Comparison of ENCODE assay signal across 2 cellular contexts in genomic region chr5:172622091-172623046, GRCh38.
A peak's percentile ranks its signal among the peaks of the same experiment; 100 is the strongest.
TF ChIP-seq lines count a peak whose summit lies in the region.

No MANE protein-coding gene starts in this region.

TF ChIP-seq in GM23338, 12 proteins besides CTCF, POLR2A, EP300 and RAD21:
- TF ChIP-seq, protein P1, sequence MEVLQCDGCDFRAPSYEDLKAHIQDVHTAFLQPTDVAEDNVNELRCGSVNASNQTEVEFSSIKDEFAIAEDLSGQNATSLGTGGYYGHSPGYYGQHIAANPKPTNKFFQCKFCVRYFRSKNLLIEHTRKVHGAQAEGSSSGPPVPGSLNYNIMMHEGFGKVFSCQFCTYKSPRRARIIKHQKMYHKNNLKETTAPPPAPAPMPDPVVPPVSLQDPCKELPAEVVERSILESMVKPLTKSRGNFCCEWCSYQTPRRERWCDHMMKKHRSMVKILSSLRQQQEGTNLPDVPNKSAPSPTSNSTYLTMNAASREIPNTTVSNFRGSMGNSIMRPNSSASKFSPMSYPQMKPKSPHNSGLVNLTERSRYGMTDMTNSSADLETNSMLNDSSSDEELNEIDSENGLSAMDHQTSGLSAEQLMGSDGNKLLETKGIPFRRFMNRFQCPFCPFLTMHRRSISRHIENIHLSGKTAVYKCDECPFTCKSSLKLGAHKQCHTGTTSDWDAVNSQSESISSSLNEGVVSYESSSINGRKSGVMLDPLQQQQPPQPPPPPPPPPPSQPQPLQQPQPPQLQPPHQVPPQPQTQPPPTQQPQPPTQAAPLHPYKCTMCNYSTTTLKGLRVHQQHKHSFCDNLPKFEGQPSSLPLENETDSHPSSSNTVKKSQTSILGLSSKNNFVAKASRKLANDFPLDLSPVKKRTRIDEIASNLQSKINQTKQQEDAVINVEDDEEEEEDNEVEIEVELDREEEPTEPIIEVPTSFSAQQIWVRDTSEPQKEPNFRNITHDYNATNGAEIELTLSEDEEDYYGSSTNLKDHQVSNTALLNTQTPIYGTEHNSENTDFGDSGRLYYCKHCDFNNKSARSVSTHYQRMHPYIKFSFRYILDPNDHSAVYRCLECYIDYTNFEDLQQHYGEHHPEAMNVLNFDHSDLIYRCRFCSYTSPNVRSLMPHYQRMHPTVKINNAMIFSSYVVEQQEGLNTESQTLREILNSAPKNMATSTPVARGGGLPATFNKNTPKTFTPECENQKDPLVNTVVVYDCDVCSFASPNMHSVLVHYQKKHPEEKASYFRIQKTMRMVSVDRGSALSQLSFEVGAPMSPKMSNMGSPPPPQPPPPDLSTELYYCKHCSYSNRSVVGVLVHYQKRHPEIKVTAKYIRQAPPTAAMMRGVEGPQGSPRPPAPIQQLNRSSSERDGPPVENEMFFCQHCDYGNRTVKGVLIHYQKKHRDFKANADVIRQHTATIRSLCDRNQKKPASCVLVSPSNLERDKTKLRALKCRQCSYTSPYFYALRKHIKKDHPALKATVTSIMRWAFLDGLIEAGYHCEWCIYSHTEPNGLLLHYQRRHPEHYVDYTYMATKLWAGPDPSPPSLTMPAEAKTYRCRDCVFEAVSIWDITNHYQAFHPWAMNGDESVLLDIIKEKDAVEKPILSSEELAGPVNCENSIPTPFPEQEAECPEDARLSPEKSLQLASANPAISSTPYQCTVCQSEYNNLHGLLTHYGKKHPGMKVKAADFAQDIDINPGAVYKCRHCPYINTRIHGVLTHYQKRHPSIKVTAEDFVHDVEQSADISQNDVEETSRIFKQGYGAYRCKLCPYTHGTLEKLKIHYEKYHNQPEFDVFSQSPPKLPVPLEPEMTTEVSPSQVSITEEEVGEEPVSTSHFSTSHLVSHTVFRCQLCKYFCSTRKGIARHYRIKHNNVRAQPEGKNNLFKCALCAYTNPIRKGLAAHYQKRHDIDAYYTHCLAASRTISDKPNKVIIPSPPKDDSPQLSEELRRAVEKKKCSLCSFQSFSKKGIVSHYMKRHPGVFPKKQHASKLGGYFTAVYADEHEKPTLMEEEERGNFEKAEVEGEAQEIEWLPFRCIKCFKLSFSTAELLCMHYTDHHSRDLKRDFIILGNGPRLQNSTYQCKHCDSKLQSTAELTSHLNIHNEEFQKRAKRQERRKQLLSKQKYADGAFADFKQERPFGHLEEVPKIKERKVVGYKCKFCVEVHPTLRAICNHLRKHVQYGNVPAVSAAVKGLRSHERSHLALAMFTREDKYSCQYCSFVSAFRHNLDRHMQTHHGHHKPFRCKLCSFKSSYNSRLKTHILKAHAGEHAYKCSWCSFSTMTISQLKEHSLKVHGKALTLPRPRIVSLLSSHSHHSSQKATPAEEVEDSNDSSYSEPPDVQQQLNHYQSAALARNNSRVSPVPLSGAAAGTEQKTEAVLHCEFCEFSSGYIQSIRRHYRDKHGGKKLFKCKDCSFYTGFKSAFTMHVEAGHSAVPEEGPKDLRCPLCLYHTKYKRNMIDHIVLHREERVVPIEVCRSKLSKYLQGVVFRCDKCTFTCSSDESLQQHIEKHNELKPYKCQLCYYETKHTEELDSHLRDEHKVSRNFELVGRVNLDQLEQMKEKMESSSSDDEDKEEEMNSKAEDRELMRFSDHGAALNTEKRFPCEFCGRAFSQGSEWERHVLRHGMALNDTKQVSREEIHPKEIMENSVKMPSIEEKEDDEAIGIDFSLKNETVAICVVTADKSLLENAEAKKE (CRISPR knock-in tag; IDR thresholded peaks at IDR 0.05): no peak
- no peak for TF ChIP-seq JUNB (IDR thresholded peaks at IDR 0.05; ENCODE audit: unreplicated experiment)
- no peak for TF ChIP-seq CREB1 (CRISPR knock-in tag; IDR thresholded peaks at IDR 0.05; ENCODE audit: low read depth)
- TF ChIP-seq EZH2phosphoT487 (IDR thresholded peaks at IDR 0.05; ENCODE audit: unreplicated experiment): no peak
- TF ChIP-seq ETS1 (IDR thresholded peaks at IDR 0.05): no peak
- TF ChIP-seq NANOG (IDR thresholded peaks at IDR 0.05; ENCODE audit: borderline replicate concordance): no peak
- no peak for TF ChIP-seq EZH2 (IDR thresholded peaks at IDR 0.05; ENCODE audit: low read depth, unreplicated experiment)
- no peak for TF ChIP-seq ZNF114 (CRISPR knock-in tag; IDR thresholded peaks at IDR 0.05)
- no peak for TF ChIP-seq STAT1 (IDR thresholded peaks at IDR 0.05; ENCODE audit: unreplicated experiment)
- no peak for TF ChIP-seq REST (IDR thresholded peaks at IDR 0.05; ENCODE audit: unreplicated experiment)
- TF ChIP-seq POLR2AphosphoS5 (IDR thresholded peaks at IDR 0.05; ENCODE audit: low read depth): no peak
- TF ChIP-seq ZNF331 (CRISPR knock-in tag; IDR thresholded peaks at IDR 0.05; ENCODE audit: low read depth): no peak

TF ChIP-seq in H1, 55 proteins besides CTCF, POLR2A, EP300 and RAD21:
- TF ChIP-seq TEAD4 (IDR thresholded peaks at IDR 0.05; ENCODE audit: low read depth, low read length): 0 out of 2 replicates have a peak, but pooled peaks have one; percentile 4
- TF ChIP-seq PHF8 (conservative IDR thresholded peaks at IDR 0.05; ENCODE audit: low read depth, low read length): no peak
- no peak for TF ChIP-seq SIRT6 (IDR thresholded peaks at IDR 0.05; ENCODE audit: low read length)
- no peak for TF ChIP-seq RXRA (IDR thresholded peaks at IDR 0.05; ENCODE audit: insufficient read depth, low read depth, low read length)
- TF ChIP-seq KDM4A (IDR thresholded peaks at IDR 0.05; ENCODE audit: low read depth, low read length, severe bottlenecking): no peak
- peak; percentile 82 for TF ChIP-seq CEBPB (IDR thresholded peaks at IDR 0.05; ENCODE audit: low read depth, low read length)
- TF ChIP-seq JUN (IDR thresholded peaks at IDR 0.05; ENCODE audit: low read depth, low read length): no peak
- TF ChIP-seq GTF2F1 (IDR thresholded peaks at IDR 0.05; ENCODE audit: borderline replicate concordance, low read depth, low read length): no peak
- TF ChIP-seq CBX8 (IDR thresholded peaks at IDR 0.05; ENCODE audit: borderline replicate concordance, low read depth, low read length): no peak
- no peak for TF ChIP-seq CBX5 (IDR thresholded peaks at IDR 0.05; ENCODE audit: low read depth, low read length)
- TF ChIP-seq KDM5A (IDR thresholded peaks at IDR 0.05; ENCODE audit: low read length): no peak
- TF ChIP-seq CTBP2 (IDR thresholded peaks at IDR 0.05; ENCODE audit: borderline replicate concordance, insufficient read depth, insufficient read length, low read length): no peak
- TF ChIP-seq ZNF274 (IDR thresholded peaks at IDR 0.05; ENCODE audit: borderline replicate concordance, extremely low read depth, low read length): no peak
- TF ChIP-seq CHD2 (IDR thresholded peaks at IDR 0.05; ENCODE audit: low read length): no peak
